18 cellular contexts compared by ENCODE assay signal in the genomic region with DNA sequence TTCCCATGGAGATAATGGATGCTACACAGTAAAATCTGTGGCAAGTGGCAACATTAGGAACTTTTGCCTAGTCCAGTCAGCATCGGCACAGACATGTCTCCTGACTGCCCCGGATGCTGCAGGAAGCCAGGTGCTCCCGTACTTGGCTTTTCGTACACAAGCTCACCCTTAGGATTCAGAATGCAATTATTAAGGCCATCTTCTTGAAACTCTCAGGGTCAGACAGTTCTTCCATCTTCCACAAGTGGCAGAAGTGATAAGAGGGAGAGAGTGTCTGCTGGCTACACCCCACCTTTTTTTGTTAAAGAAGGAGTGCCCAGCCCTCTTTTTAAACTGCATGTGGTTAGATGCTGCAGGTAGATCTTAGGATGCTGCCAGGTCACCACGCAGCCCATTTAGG.
"Had no signal": no experiment of that assay in that cellular context is flagged by ENCODE, and none has a peak within 500 bp of the region (broad histone marks: within the 10 kb centered on the region; RNA-seq: fewer than 3 reads in every experiment).

No MANE protein-coding gene starts in this region.

- H3K27me3 Mint-ChIP-seq: activated CD4-positive, alpha-beta T cell treated with anti-CD3 and anti-CD28 coated beads, Interleukin-2, amount 10 ng/mL, durations not matched to agents 7 days and 5 days; type B pancreatic cell had no signal

- ATAC-seq: activated T-cell treated with anti-CD3 and anti-CD28 coated beads, Interleukin-2, amount 50 U/mL, for 4 hours; body of pancreas; left lobe of liver; stimulated activated memory B cell treated with anti-CD40 and anti-IgM and Interleukin-4, amounts not matched to agents 10 μg/mL and 1 μg/mL and 100 μg/mL, for 72 hours had no signal

- H3K36me3 Mint-ChIP-seq: stimulated activated memory B cell treated with anti-CD40 and anti-IgM and Interleukin-4, amounts not matched to agents 10 μg/mL and 1 μg/mL and 100 μg/mL, for 72 hours; type B pancreatic cell had no signal

- H3K9me3 Mint-ChIP-seq: activated CD4-positive, alpha-beta T cell treated with anti-CD3 and anti-CD28 coated beads, Interleukin-2, amount 10 ng/mL, durations not matched to agents 7 days and 5 days; activated naive CD4-positive, alpha-beta T cell treated with anti-CD3 and anti-CD28 coated beads for 36 hours; activated T-cell treated with anti-CD3 and anti-CD28 coated beads, Interleukin-2, amount 50 U/mL, for 4 hours; nephron progenitor cell; stimulated activated memory B cell treated with anti-CD40 and anti-IgM and Interleukin-4, amounts not matched to agents 10 μg/mL and 1 μg/mL and 100 μg/mL, for 72 hours; type B pancreatic cell had no signal

- H3K27ac Mint-ChIP-seq: activated CD4-positive, alpha-beta T cell treated with anti-CD3 and anti-CD28 coated beads, Interleukin-2, amount 10 ng/mL, durations not matched to agents 7 days and 5 days; activated naive CD4-positive, alpha-beta T cell treated with anti-CD3 and anti-CD28 coated beads for 36 hours; stimulated activated memory B cell treated with anti-CD40 and anti-IgM and Interleukin-4, amounts not matched to agents 10 μg/mL and 1 μg/mL and 100 μg/mL, for 72 hours; type B pancreatic cell had no signal

- H3K4me3 Mint-ChIP-seq: activated CD4-positive, alpha-beta T cell treated with anti-CD3 and anti-CD28 coated beads, Interleukin-2, amount 10 ng/mL, durations not matched to agents 7 days and 5 days; activated naive CD4-positive, alpha-beta T cell treated with anti-CD3 and anti-CD28 coated beads for 36 hours; activated T-cell treated with anti-CD3 and anti-CD28 coated beads, Interleukin-2, amount 50 U/mL, for 4 hours; stimulated activated memory B cell treated with anti-CD40 and anti-IgM and Interleukin-4, amounts not matched to agents 10 μg/mL and 1 μg/mL and 100 μg/mL, for 72 hours had no signal

- H3K4me1 Mint-ChIP-seq: activated CD4-positive, alpha-beta T cell treated with anti-CD3 and anti-CD28 coated beads, Interleukin-2, amount 10 ng/mL, durations not matched to agents 7 days and 5 days; stimulated activated memory B cell treated with anti-CD40 and anti-IgM and Interleukin-4, amounts not matched to agents 10 μg/mL and 1 μg/mL and 100 μg/mL, for 72 hours had no signal

- DNase-seq: activated CD4-positive, alpha-beta T cell treated with anti-CD3 and anti-CD28 coated beads, Interleukin-2, amount 10 ng/mL, durations not matched to agents 7 days and 5 days; activated CD4-positive, CD25-positive, alpha-beta regulatory T cell; activated CD8-positive, alpha-beta memory T cell treated with anti-CD3 and anti-CD28 coated beads, Interleukin-2, amount 50 U/mL, for 4 hours; activated naive CD4-positive, alpha-beta T cell treated with anti-CD3 and anti-CD28 coated beads for 36 hours; activated T-cell treated with anti-CD3 and anti-CD28 coated beads, Interleukin-2, amount 50 U/mL, for 4 hours; body of pancreas; foreskin melanocyte; glutamatergic neuron; midbrain; nephron progenitor cell; nucleus accumbens; retina; spleen; stimulated activated CD4-positive, alpha-beta T cell treated with anti-CD3 and anti-CD28 coated beads, Interleukin-4, amount 100 ng/mL, for 4 hours; testis had no signal
